In genomic region chr5:67806647-67807046, GRCh38 we compare ENCODE assay signal across 1 cellular context.
TF ChIP-seq lines count a peak whose summit lies in the region.

No MANE protein-coding gene starts in this region.

TF ChIP-seq in WTC11, 78 proteins besides CTCF, POLR2A, EP300 and RAD21 (continued from another document):
- no peak for TF ChIP-seq FOXP4 (CRISPR knock-in tag; IDR thresholded peaks at IDR 0.05)
- no peak for TF ChIP-seq FOXJ3 (CRISPR knock-in tag; IDR thresholded peaks at IDR 0.05; ENCODE audit: borderline replicate concordance)
- TF ChIP-seq E2F4 (CRISPR knock-in tag; IDR thresholded peaks at IDR 0.05; ENCODE audit: borderline replicate concordance, low read depth): no peak
- TF ChIP-seq OVOL2 (CRISPR knock-in tag; IDR thresholded peaks at IDR 0.05; ENCODE audit: borderline replicate concordance): no peak
- no peak for TF ChIP-seq NFYB (CRISPR knock-in tag; conservative IDR thresholded peaks at IDR 0.05; ENCODE audit: low read depth)
- no peak for TF ChIP-seq NR3C1 (CRISPR knock-in tag; conservative IDR thresholded peaks at IDR 0.05; ENCODE audit: low read depth)
- TF ChIP-seq ELF4 (CRISPR knock-in tag; IDR thresholded peaks at IDR 0.05; ENCODE audit: low read depth): no peak
